8 cellular contexts compared by ENCODE assay signal in the genomic region with DNA sequence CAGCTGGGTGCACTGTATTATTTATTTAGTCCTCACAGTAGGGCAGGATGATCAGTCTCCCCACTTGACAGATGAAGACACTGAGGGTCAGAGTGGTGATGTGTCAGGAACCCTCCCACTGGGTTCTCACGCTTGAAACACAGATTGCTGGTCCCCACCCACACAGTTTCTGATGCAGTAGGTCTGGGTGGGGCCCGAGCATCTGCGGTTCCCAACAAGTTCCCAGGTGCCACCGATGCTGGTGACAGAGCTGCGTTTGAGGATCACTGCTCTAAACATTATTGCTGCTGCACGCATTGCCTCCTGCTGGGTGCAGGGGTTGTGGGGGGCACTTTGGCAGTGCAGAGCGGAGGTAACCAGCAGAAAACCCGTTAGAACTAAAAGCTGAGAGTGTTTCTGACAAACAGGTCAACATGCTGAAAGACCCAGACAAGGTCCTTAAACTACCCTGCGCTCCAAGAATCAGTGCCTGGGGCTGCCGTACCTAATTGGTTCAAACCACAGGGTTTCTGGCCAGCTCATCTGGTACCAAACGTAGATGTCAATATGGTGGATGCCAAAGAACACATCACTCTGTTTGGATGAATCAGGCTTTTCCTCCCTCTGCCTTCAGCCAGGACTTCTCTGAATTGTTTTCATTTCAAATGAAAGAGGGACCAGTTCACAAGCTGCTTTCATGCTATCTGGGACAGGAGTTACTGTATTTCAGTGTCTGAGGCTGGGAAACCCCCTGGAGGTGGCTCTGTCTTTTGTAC.
DNase-seq lines count a peak whose midpoint lies in the region; ATAC-seq, FAIRE-seq and TF ChIP-seq lines count a peak whose summit lies in the region.

No MANE protein-coding gene starts in this region.

- peaks cover 92% of the 10 kb centered on the region for H3K4me1 ChIP-seq in A549

- H3K27me3 Mint-ChIP-seq in WTC11 (ENCODE audit: low read depth), result no peaks in the 10 kb centered on the region
- H3K27me3 Mint-ChIP-seq in Calu3 (ENCODE audit: unreplicated experiment), result no peaks in the 10 kb centered on the region

- no peaks in the 10 kb centered on the region for H3K9me3 ChIP-seq in A549

- no peak for TF ChIP-seq POLR2A in A549 (IDR thresholded peaks at IDR 0.05; ENCODE audit: low read length)

- no peak overlapping the region for H3K4me3 Mint-ChIP-seq in WTC11
- H3K4me3 Mint-ChIP-seq in Calu3 (ENCODE audit: low read depth, unreplicated experiment), result no peak overlapping the region

- no peak for FAIRE-seq in A549 (lab: Jason Lieb, UNC)

- TF ChIP-seq RAD21 in A549 (conservative IDR thresholded peaks at IDR 0.05 in 1 of 2, IDR thresholded peaks at IDR 0.05 in 1 of 2), result no peak

- ATAC-seq in A549 (peak in 1 of 2 experiments; percentile 2; a peak in 3 of 6 replicates), GM21576 (IDR thresholded peaks at IDR 0.05; ENCODE audit: unreplicated experiment) (peak; percentile 57), WTC11 (no peak; the same call in 1 of the 2 replicates), HG03571 (IDR thresholded peaks at IDR 0.05; ENCODE audit: unreplicated experiment) (no peak)

- no peak for TF ChIP-seq CTCF in A549 (IDR thresholded peaks at IDR 0.05)
- no peak for TF ChIP-seq CTCF in WTC11 (IDR thresholded peaks at IDR 0.05)
- no peak for TF ChIP-seq CTCF in Calu3 (IDR thresholded peaks at IDR 0.05; ENCODE audit: unreplicated experiment)

- H3K4me1 Mint-ChIP-seq in WTC11, result peaks cover 6% of the 10 kb centered on the region; the same call in 1 of the 2 replicates
- H3K4me1 Mint-ChIP-seq in Calu3 (ENCODE audit: low read depth, unreplicated experiment), result peaks cover 57% of the 10 kb centered on the region

- POLR2A ChIA-PET in A549 (lab: Yijun Ruan, JAX) (interaction anchor here (1.1 kb wide), 1 partner anchor 78 kb away, joined by 3 read pairs; no protein-coding TSS in a partner anchor), WTC11 (lab: Charles Lee) (no interaction called here)

- peak overlapping the region; percentile 95 to 97 for H3K27ac ChIP-seq in A549
- H3K27ac ChIP-seq in skin epidermis, result peak overlapping the region in 20 of 21 experiments; percentile 0 to 78 (median 40)

- peak; percentile 38 to 64 for DNase-seq in A549 (ENCODE audit: low read depth in 1 of 2, low spot score in 1 of 2)
- no peak for DNase-seq in WTC11 (ENCODE audit: low spot score)
- peak; percentile 67 for DNase-seq in central memory CD4-positive, alpha-beta T cell
- no peak for DNase-seq in Calu3
- DNase-seq in HuH-7 (ENCODE audit: low spot score), result no peak

- H3K9me3 Mint-ChIP-seq in WTC11 (no peaks in the 10 kb centered on the region), Calu3 (ENCODE audit: low read depth, unreplicated experiment) (no peaks in the 10 kb centered on the region)

- TF ChIP-seq EP300 in A549 (IDR thresholded peaks at IDR 0.05), result no peak

- H3K27ac Mint-ChIP-seq in WTC11 (peak overlapping the region; percentile 53; the same call in 1 of the 2 replicates), Calu3 (ENCODE audit: unreplicated experiment) (no peak overlapping the region)

- H3K4me3 ChIP-seq in A549, result no peak overlapping the region
- no peak overlapping the region for H3K4me3 ChIP-seq in skin epidermis

- BruUV-seq in Calu3 (replicated peaks; lab: Mats Ljungman, UMichigan), result no TSS peak

- CTCF ChIA-PET in A549 (lab: Yijun Ruan, JAX), result interaction anchor here (1.0 to 4.5 kb wide), 4 partner anchors 9 to 151 kb away, joined by 3 to 26 read pairs (median 4); no protein-coding TSS in a partner anchor
- CTCF ChIA-PET in WTC11 (lab: Charles Lee), result interaction anchor here (0.9 to 1.4 kb wide), 2 partner anchors 26 to 150 kb away, joined by 3 to 7 read pairs; no protein-coding TSS in a partner anchor
- CTCF ChIA-PET in Calu3 (lab: Charles Lee), result no interaction called here

- H3K36me3 Mint-ChIP-seq in WTC11 (peaks cover 14% of the 10 kb centered on the region), Calu3 (ENCODE audit: insufficient read depth, unreplicated experiment) (peaks cover 32% of the 10 kb centered on the region)

- whole genome bisulfite sequencing in A549 (ENCODE audit: missing lambda C conversion rate), result 51% methylated on average over 11 of the region's 11 CpGs

- peak overlapping the region; percentile 35 for H3K4me2 ChIP-seq in A549

- intact Hi-C loops in Calu3 (cut with micrococcal nuclease; ENCODE audit: unreplicated experiment), result loop anchor here (5.0 to 10.0 kb wide), 3 partner anchors 47 to 141 kb away; a partner anchor contains a TSS

TF ChIP-seq in A549, 52 proteins besides CTCF, POLR2A, EP300 and RAD21:
- TF ChIP-seq EHMT2 (IDR thresholded peaks at IDR 0.05; ENCODE audit: low read depth) (no peak), MAFK (IDR thresholded peaks at IDR 0.05; ENCODE audit: partially characterized antibody) (peak; percentile 9), RNF2 (IDR thresholded peaks at IDR 0.05; ENCODE audit: borderline replicate concordance, low read depth) (no peak), CHD2 (IDR thresholded peaks at IDR 0.05; ENCODE audit: low read length, partially characterized antibody) (no peak), GATA3 (IDR thresholded peaks at IDR 0.05; ENCODE audit: borderline replicate concordance) (0 out of 2 replicates have a peak, but pooled peaks have one; percentile 5), FOSB (CRISPR knock-in tag; IDR thresholded peaks at IDR 0.05) (no peak), ZC3H11A (IDR thresholded peaks at IDR 0.05) (no peak), KDM5A (IDR thresholded peaks at IDR 0.05) (no peak), KDM1A (IDR thresholded peaks at IDR 0.05; ENCODE audit: low read depth) (peak; percentile 39; the same call in 1 of the 2 replicates)
- TF ChIP-seq, protein P1, sequence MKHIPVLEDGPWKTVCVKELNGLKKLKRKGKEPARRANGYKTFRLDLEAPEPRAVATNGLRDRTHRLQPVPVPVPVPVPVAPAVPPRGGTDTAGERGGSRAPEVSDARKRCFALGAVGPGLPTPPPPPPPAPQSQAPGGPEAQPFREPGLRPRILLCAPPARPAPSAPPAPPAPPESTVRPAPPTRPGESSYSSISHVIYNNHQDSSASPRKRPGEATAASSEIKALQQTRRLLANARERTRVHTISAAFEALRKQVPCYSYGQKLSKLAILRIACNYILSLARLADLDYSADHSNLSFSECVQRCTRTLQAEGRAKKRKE (CRISPR knock-in tag; IDR thresholded peaks at IDR 0.05; ENCODE audit: low read depth), result peak; percentile 8; the same call in 1 of the 2 replicates
- TF ChIP-seq, protein P2, sequence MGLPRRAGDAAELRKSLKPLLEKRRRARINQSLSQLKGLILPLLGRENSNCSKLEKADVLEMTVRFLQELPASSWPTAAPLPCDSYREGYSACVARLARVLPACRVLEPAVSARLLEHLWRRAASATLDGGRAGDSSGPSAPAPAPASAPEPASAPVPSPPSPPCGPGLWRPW (IDR thresholded peaks at IDR 0.05), result no peak
- TF ChIP-seq, protein P3, sequence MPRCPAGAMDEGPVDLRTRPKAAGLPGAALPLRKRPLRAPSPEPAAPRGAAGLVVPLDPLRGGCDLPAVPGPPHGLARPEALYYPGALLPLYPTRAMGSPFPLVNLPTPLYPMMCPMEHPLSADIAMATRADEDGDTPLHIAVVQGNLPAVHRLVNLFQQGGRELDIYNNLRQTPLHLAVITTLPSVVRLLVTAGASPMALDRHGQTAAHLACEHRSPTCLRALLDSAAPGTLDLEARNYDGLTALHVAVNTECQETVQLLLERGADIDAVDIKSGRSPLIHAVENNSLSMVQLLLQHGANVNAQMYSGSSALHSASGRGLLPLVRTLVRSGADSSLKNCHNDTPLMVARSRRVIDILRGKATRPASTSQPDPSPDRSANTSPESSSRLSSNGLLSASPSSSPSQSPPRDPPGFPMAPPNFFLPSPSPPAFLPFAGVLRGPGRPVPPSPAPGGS (IDR thresholded peaks at IDR 0.05), result no peak

TF ChIP-seq in WTC11, 78 proteins besides CTCF, POLR2A, EP300 and RAD21:
- TF ChIP-seq, protein P4, sequence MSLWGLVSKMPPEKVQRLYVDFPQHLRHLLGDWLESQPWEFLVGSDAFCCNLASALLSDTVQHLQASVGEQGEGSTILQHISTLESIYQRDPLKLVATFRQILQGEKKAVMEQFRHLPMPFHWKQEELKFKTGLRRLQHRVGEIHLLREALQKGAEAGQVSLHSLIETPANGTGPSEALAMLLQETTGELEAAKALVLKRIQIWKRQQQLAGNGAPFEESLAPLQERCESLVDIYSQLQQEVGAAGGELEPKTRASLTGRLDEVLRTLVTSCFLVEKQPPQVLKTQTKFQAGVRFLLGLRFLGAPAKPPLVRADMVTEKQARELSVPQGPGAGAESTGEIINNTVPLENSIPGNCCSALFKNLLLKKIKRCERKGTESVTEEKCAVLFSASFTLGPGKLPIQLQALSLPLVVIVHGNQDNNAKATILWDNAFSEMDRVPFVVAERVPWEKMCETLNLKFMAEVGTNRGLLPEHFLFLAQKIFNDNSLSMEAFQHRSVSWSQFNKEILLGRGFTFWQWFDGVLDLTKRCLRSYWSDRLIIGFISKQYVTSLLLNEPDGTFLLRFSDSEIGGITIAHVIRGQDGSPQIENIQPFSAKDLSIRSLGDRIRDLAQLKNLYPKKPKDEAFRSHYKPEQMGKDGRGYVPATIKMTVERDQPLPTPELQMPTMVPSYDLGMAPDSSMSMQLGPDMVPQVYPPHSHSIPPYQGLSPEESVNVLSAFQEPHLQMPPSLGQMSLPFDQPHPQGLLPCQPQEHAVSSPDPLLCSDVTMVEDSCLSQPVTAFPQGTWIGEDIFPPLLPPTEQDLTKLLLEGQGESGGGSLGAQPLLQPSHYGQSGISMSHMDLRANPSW (CRISPR knock-in tag; conservative IDR thresholded peaks at IDR 0.05; ENCODE audit: low read depth), result no peak

Comparison
In these comparisons a context has a peak if more than half of its experiments do, and no peak if none do; other contexts are left out.
1. DNase-seq: peak in A549 (2 of 2) and central memory CD4-positive, alpha-beta T cell (single experiment); none in WTC11 (single experiment), Calu3 (single experiment) and HuH-7 (single experiment).